ENCODE assay signal across 15 cellular contexts in the genomic region with DNA sequence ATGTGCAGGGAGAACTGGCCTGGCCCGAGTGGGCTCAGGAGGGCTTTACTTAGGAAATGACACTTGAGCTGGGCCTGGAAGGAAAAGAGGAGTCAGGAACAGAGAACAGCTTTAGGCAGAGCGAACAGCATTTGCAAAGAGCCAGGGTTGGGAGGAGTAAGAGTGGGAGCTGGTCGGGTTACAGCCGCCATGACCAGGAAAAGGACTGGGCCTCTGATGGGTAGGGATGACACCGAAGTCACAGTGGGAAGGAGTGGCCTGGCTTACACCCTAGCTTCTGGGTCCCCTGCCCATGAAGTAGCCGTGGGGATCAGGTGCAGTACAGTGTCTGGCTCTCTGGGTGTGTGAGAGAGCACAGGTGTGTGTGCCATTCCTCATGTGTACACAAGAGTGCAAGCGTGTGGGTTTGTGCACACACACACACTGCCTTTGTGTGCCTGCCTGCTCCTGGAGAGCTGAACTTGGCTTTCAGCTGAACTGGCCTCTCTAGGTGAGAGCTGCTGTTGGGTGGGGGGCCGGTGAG. TPM values are rescaled to one million over a fixed set of nuclear protein-coding genes. Genes with fewer than 3 reads are reported as not detected.
DNase-seq lines count a peak whose midpoint lies in the region; ATAC-seq, FAIRE-seq and TF ChIP-seq lines count a peak whose summit lies in the region.
"Had no signal": no experiment of that assay in that cellular context is flagged by ENCODE, and none has a peak within 500 bp of the region (broad histone marks: within the 10 kb centered on the region; RNA-seq: fewer than 3 reads in every experiment).

No MANE protein-coding gene starts in this region.

- H3K9ac ChIP-seq in parathyroid adenoma = no peak overlapping the region

- intact Hi-C loops in esophagus muscularis mucosa (cut with DNase I) = no loop called here

- peak; percentile 83 for FAIRE-seq in HTR-8/SVneo (lab: Jason Lieb, UNC)
- FAIRE-seq in RCC 7860 (lab: Jason Lieb, UNC) = no peak

- peaks cover 23% of the 10 kb centered on the region for H3K4me1 ChIP-seq in ACC112 (ENCODE audit: control insufficient read depth, insufficient read depth, low read length, unreplicated experiment)
- H3K4me1 ChIP-seq in esophagus muscularis mucosa = peaks cover 9 to 29% (median 27%) of the 10 kb centered on the region in 4 donors
- peaks cover 21% of the 10 kb centered on the region for H3K4me1 ChIP-seq in parathyroid adenoma

- H3K27me3 ChIP-seq in ACC112 (ENCODE audit: insufficient read depth, low read length) (no peaks in the 10 kb centered on the region), esophagus muscularis mucosa (no peaks in the 10 kb centered on the region), parathyroid adenoma (ENCODE audit: control insufficient read depth, insufficient read depth, low read length) (no peaks in the 10 kb centered on the region)

- no peaks in the 10 kb centered on the region for H3K79me2 ChIP-seq in ACC112 (ENCODE audit: control insufficient read depth, insufficient read depth, low read length, unreplicated experiment)
- H3K79me2 ChIP-seq in parathyroid adenoma = no peaks in the 10 kb centered on the region

- DNase-seq in HTR-8/SVneo (ENCODE audit: insufficient read length, low spot score) (no peak), esophagus muscularis mucosa (ENCODE audit: extremely low spot score) (no peak), GOT3 (lab: John Stamatoyannopoulos, UW) (no peak), RCC 7860 (ENCODE audit: low spot score) (no peak), globus pallidus (ENCODE audit: low spot score) (no peak)
- DNase-seq: activated CD4-positive, CD25-positive, alpha-beta regulatory T cell; activated T-cell treated with anti-CD3 and anti-CD28 coated beads, Interleukin-2, amount 50 U/mL, for 1 hour; AML-193; NCI-H1417; NCI-H774 had no signal

- 0 out of 2 replicates have a peak overlapping the region, but pooled peaks have one; percentile 5 for H3K4me3 ChIP-seq in ACC112 (ENCODE audit: low read depth, low read length)
- H3K4me3 ChIP-seq in esophagus muscularis mucosa = no peak overlapping the region
- H3K4me3 ChIP-seq in parathyroid adenoma (ENCODE audit: low read depth, low read length) = no peak overlapping the region
- H3K4me3 ChIP-seq: SK-N-MC had no signal

- WGBS in esophagus muscularis mucosa = 76% methylated on average over 8 of the region's 8 CpGs

- H2AFZ ChIP-seq in ACC112 (ENCODE audit: low read length, unreplicated experiment) = no peak overlapping the region
- H2AFZ ChIP-seq in parathyroid adenoma = peak overlapping the region; percentile 73

- TF ChIP-seq POLR2A in esophagus muscularis mucosa (IDR thresholded peaks at IDR 0.05; ENCODE audit: low read depth) = no peak

- TF ChIP-seq EP300 in esophagus muscularis mucosa (IDR thresholded peaks at IDR 0.05) = no peak

- H3K4me2 ChIP-seq in parathyroid adenoma (ENCODE audit: low read length) = no peak overlapping the region

- H3K36me3 ChIP-seq in ACC112 (ENCODE audit: insufficient read depth, low read length) (peaks cover 5% of the 10 kb centered on the region; the same call in 1 of the 2 replicates), esophagus muscularis mucosa (peaks cover 24 to 66% (median 56%) of the 10 kb centered on the region in 4 donors), parathyroid adenoma (ENCODE audit: control insufficient read depth, insufficient read depth, low read length) (no peaks in the 10 kb centered on the region)

- no peak for ATAC-seq in GM19324 (IDR thresholded peaks at IDR 0.05; ENCODE audit: low FRiP score, unreplicated experiment)

- TF ChIP-seq CTCF in esophagus muscularis mucosa (IDR thresholded peaks at IDR 0.05) (no peak), parathyroid adenoma (IDR thresholded peaks at IDR 0.05) (no peak)

- H3K9me3 ChIP-seq in esophagus muscularis mucosa = no peaks in the 10 kb centered on the region
- no peaks in the 10 kb centered on the region for H3K9me3 ChIP-seq in parathyroid adenoma (ENCODE audit: control insufficient read depth, low read length)

- H3K27ac ChIP-seq in ACC112 (ENCODE audit: low read depth, low read length) = peak overlapping the region; percentile 92
- peak overlapping the region; percentile 67 to 83 (median 74) for H3K27ac ChIP-seq in esophagus muscularis mucosa (replicated peaks in 1 of 4)
- peak overlapping the region; percentile 95 for H3K27ac ChIP-seq in parathyroid adenoma
- H3K27ac ChIP-seq: epithelial cell of prostate, SK-N-MC had no signal

RNA-seq across cellular contexts. Expression of a gene that starts 31.6 kb away (rescaled TPM):
- total RNA-seq in esophagus muscularis mucosa = 10 to 100 TPM; 14.6 to 21.6 (median 19.4) TPM

RNA-seq across cellular contexts. Expression of a gene that starts 31.7 kb away (rescaled TPM):
- total RNA-seq in esophagus muscularis mucosa = 10 to 100 TPM; 32.0 to 77.2 (median 43.8) TPM
